14 cellular contexts compared by ENCODE assay signal in genomic region chr5:164868761-164869160, GRCh38.
DNase-seq lines count a peak whose midpoint lies in the region; ATAC-seq and TF ChIP-seq lines count a peak whose summit lies in the region.
"Had no signal": no experiment of that assay in that cellular context is flagged by ENCODE, and none has a peak within 500 bp of the region (broad histone marks: within the 10 kb centered on the region; RNA-seq: fewer than 3 reads in every experiment).

No MANE protein-coding gene starts in this region.

- no peak overlapping the region for H3K4me3 Mint-ChIP-seq in mesothelial cell of epicardium
- H3K4me3 Mint-ChIP-seq: activated CD8-positive, alpha-beta T cell treated with anti-CD3 and anti-CD28 coated beads for 36 hours; activated naive CD4-positive, alpha-beta T cell treated with anti-CD3 and anti-CD28 coated beads, Interleukin-2, amount 10 ng/mL, durations not matched to agents 7 days and 5 days; CD4-positive, alpha-beta memory T cell had no signal

- BruUV-seq in A673 (replicated peaks; lab: Mats Ljungman, UMichigan), result no TSS peak

- H3K4me3 ChIP-seq in left lung (no peak overlapping the region), A673 (ENCODE audit: low read depth, low read length, poor library complexity, severe bottlenecking) (no peak overlapping the region)
- H3K4me3 ChIP-seq: uterus had no signal

- H3K9me3 ChIP-seq in left lung (no peaks in the 10 kb centered on the region), A673 (ENCODE audit: low read depth, low read length, poor library complexity, severe bottlenecking) (no peaks in the 10 kb centered on the region)
- H3K9me3 ChIP-seq: uterus had no signal

- POLR2A ChIA-PET in A673 (lab: Charles Lee; ENCODE audit: low non-redundant PET), result interaction anchor here (0.7 kb wide), 1 partner anchor 33 kb away, joined by 3 read pairs; no protein-coding TSS in a partner anchor

- H3K36me3 ChIP-seq in left lung (no peaks in the 10 kb centered on the region), A673 (ENCODE audit: insufficient read depth, low read length, poor library complexity, severe bottlenecking) (no peaks in the 10 kb centered on the region)
- H3K36me3 ChIP-seq: uterus had no signal

- no peaks in the 10 kb centered on the region for H3K36me3 Mint-ChIP-seq in mesothelial cell of epicardium
- H3K36me3 Mint-ChIP-seq: activated naive CD4-positive, alpha-beta T cell treated with anti-CD3 and anti-CD28 coated beads, Interleukin-2, amount 10 ng/mL, durations not matched to agents 7 days and 5 days; CD4-positive, alpha-beta memory T cell had no signal

- CTCF ChIA-PET in A673 (lab: Charles Lee), result no interaction called here

- no peak overlapping the region for H3K27ac ChIP-seq in left lung
- no peak overlapping the region for H3K27ac ChIP-seq in A673 (ENCODE audit: low read depth, low read length, poor library complexity, severe bottlenecking)
- H3K27ac ChIP-seq: uterus had no signal

- H3K9me3 Mint-ChIP-seq in mesothelial cell of epicardium, result no peaks in the 10 kb centered on the region
- H3K9me3 Mint-ChIP-seq: activated naive CD4-positive, alpha-beta T cell treated with anti-CD3 and anti-CD28 coated beads, Interleukin-2, amount 10 ng/mL, durations not matched to agents 7 days and 5 days had no signal

- TF ChIP-seq CTCF in mesothelial cell of epicardium (IDR thresholded peaks at IDR 0.05; ENCODE audit: unreplicated experiment) (no peak), left lung (IDR thresholded peaks at IDR 0.05) (no peak), A673 (conservative IDR thresholded peaks at IDR 0.05; ENCODE audit: low read depth, low read length) (no peak)

- DNase-seq in M059J (ENCODE audit: low read depth), result peak; percentile 0
- DNase-seq in mesothelial cell of epicardium (ENCODE audit: low spot score in 2 of 2, unreplicated experiment in 2 of 2), result no peak
- no peak for DNase-seq in left lung
- no peak for DNase-seq in A673 (ENCODE audit: low spot score)
- DNase-seq in NCI-H748 (lab: John Stamatoyannopoulos, UW; ENCODE audit: unreplicated experiment), result no peak
- no peak for DNase-seq in left cardiac atrium
- DNase-seq: activated CD8-positive, alpha-beta T cell treated with anti-CD3 and anti-CD28 coated beads for 36 hours; activated naive CD4-positive, alpha-beta T cell treated with anti-CD3 and anti-CD28 coated beads, Interleukin-2, amount 10 ng/mL, durations not matched to agents 7 days and 5 days; CD4-positive, alpha-beta memory T cell; cerebellar nuclear complex; NCI-H82; uterus had no signal

- intact Hi-C loops in left lung (cut with DNase I), result no loop called here
- intact Hi-C loops in A673 (cut with micrococcal nuclease; ENCODE audit: unreplicated experiment), result no loop called here
- intact Hi-C loops in left cardiac atrium (cut with DNase I), result no loop called here

- H3K4me1 Mint-ChIP-seq in mesothelial cell of epicardium, result peaks cover 16% of the 10 kb centered on the region
- H3K4me1 Mint-ChIP-seq: activated naive CD4-positive, alpha-beta T cell treated with anti-CD3 and anti-CD28 coated beads, Interleukin-2, amount 10 ng/mL, durations not matched to agents 7 days and 5 days; CD4-positive, alpha-beta memory T cell had no signal

- H3K27ac Mint-ChIP-seq in mesothelial cell of epicardium, result peak overlapping the region; percentile 52
- H3K27ac Mint-ChIP-seq: activated CD8-positive, alpha-beta T cell treated with anti-CD3 and anti-CD28 coated beads for 36 hours; activated naive CD4-positive, alpha-beta T cell treated with anti-CD3 and anti-CD28 coated beads, Interleukin-2, amount 10 ng/mL, durations not matched to agents 7 days and 5 days; CD4-positive, alpha-beta memory T cell had no signal

- no peaks in the 10 kb centered on the region for H3K27me3 Mint-ChIP-seq in mesothelial cell of epicardium (ENCODE audit: low read depth)
- H3K27me3 Mint-ChIP-seq: activated CD8-positive, alpha-beta T cell treated with anti-CD3 and anti-CD28 coated beads for 36 hours; activated naive CD4-positive, alpha-beta T cell treated with anti-CD3 and anti-CD28 coated beads, Interleukin-2, amount 10 ng/mL, durations not matched to agents 7 days and 5 days; CD4-positive, alpha-beta memory T cell had no signal

- H3K27me3 ChIP-seq in left lung (no peaks in the 10 kb centered on the region), A673 (replicated peaks; ENCODE audit: insufficient read depth, low read depth, low read length, poor library complexity) (no peaks in the 10 kb centered on the region)
- H3K27me3 ChIP-seq: uterus had no signal

- peak; percentile 75 for ATAC-seq in GM18868 (IDR thresholded peaks at IDR 0.05; ENCODE audit: unreplicated experiment)
- ATAC-seq in HG02588 (IDR thresholded peaks at IDR 0.05; ENCODE audit: unreplicated experiment), result peak; percentile 60
- ATAC-seq in left lung, result no peak
- ATAC-seq in left cardiac atrium, result no peak
- ATAC-seq: activated CD8-positive, alpha-beta T cell treated with anti-CD3 and anti-CD28 coated beads for 36 hours had no signal

- H3K4me1 ChIP-seq in left lung (no peaks in the 10 kb centered on the region), A673 (ENCODE audit: insufficient read depth, low read length, poor library complexity, severe bottlenecking) (no peaks in the 10 kb centered on the region)
- H3K4me1 ChIP-seq: uterus had no signal

Comparison
In these comparisons a context has a peak if more than half of its experiments do, and no peak if none do; other contexts are left out.
1. ATAC-seq: peak in GM18868 (single experiment) and HG02588 (single experiment); none in left lung (single experiment) and left cardiac atrium (0 of 2).